In genomic region chr12:43937947-43938346, GRCh38 we compare ENCODE assay signal across 11 cellular contexts.
DNase-seq lines count a peak whose midpoint lies in the region; ATAC-seq and TF ChIP-seq lines count a peak whose summit lies in the region.
"Had no signal": no experiment of that assay in that cellular context is flagged by ENCODE, and none has a peak within 500 bp of the region (broad histone marks: within the 10 kb centered on the region; RNA-seq: fewer than 3 reads in every experiment).

No MANE protein-coding gene starts in this region.

- H3K9ac ChIP-seq in H9 (ENCODE audit: extremely low read depth, insufficient read length, low read length), result no peak overlapping the region

- H3K9me3 Mint-ChIP-seq in H9, result no peaks in the 10 kb centered on the region
- H3K9me3 Mint-ChIP-seq in natural killer cell, result no peaks in the 10 kb centered on the region

- no peaks in the 10 kb centered on the region for H3K23me2 ChIP-seq in H9 (ENCODE audit: insufficient read length, low read depth, low read length, poor library complexity, severe bottlenecking)

- H3K18ac ChIP-seq in H9 (ENCODE audit: insufficient read length, low read depth, low read length), result no peak overlapping the region

- H4K20me1 ChIP-seq in H9 (ENCODE audit: control insufficient read depth, insufficient read depth, insufficient read length), result no peaks in the 10 kb centered on the region

- no peak overlapping the region for H2BK5ac ChIP-seq in H9 (ENCODE audit: insufficient read length, low read length)

- H2BK15ac ChIP-seq in H9 (ENCODE audit: low read depth, low read length), result no peak overlapping the region

- H2AFZ ChIP-seq in H9 (ENCODE audit: low read length), result no peak overlapping the region

- no peak overlapping the region for H3K4me3 Mint-ChIP-seq in H9
- H3K4me3 Mint-ChIP-seq in natural killer cell, result no peak overlapping the region
- H3K4me3 Mint-ChIP-seq: activated naive CD8-positive, alpha-beta T cell treated with anti-CD3 and anti-CD28 coated beads, Interleukin-2, amount 10 ng/mL, durations not matched to agents 7 days and 5 days; T-helper 17 cell had no signal

- H3K79me1 ChIP-seq in H9 (ENCODE audit: insufficient read depth, low read depth, low read length, poor library complexity, severe bottlenecking), result no peaks in the 10 kb centered on the region

- no peaks in the 10 kb centered on the region for H3K79me2 ChIP-seq in H9 (ENCODE audit: insufficient read depth, low read length)

- no peak overlapping the region for H3K14ac ChIP-seq in H9 (ENCODE audit: insufficient read depth, low read length)

- H3K4me1 ChIP-seq in H9 (ENCODE audit: insufficient read depth, low read length), result no peaks in the 10 kb centered on the region

- no peak overlapping the region for H4K91ac ChIP-seq in H9 (ENCODE audit: insufficient read length, low read depth, low read length)

- H3K4ac ChIP-seq in H9 (ENCODE audit: low read depth, low read length), result no peak overlapping the region

- no peak overlapping the region for H3K23ac ChIP-seq in H9 (ENCODE audit: insufficient read length, low read depth, low read length)

- no peak overlapping the region for H3K27ac Mint-ChIP-seq in H9
- no peak overlapping the region for H3K27ac Mint-ChIP-seq in natural killer cell
- H3K27ac Mint-ChIP-seq: activated naive CD8-positive, alpha-beta T cell treated with anti-CD3 and anti-CD28 coated beads, Interleukin-2, amount 10 ng/mL, durations not matched to agents 7 days and 5 days; T-helper 17 cell had no signal

- H3K27me3 Mint-ChIP-seq in H9 (ENCODE audit: low read depth), result no peaks in the 10 kb centered on the region
- H3K27me3 Mint-ChIP-seq in natural killer cell (ENCODE audit: low read depth in 2 of 2), result no peaks in the 10 kb centered on the region
- H3K27me3 Mint-ChIP-seq: activated naive CD8-positive, alpha-beta T cell treated with anti-CD3 and anti-CD28 coated beads, Interleukin-2, amount 10 ng/mL, durations not matched to agents 7 days and 5 days; T-helper 17 cell had no signal

- H3K9me3 ChIP-seq in H9 (ENCODE audit: control insufficient read depth, low read depth, low read length), result no peaks in the 10 kb centered on the region
- H3K9me3 ChIP-seq: thoracic aorta had no signal

- no peak overlapping the region for H4K5ac ChIP-seq in H9 (ENCODE audit: insufficient read length, low read depth, low read length)

- no peak overlapping the region for H2BK120ac ChIP-seq in H9 (ENCODE audit: low read depth, low read length, poor library complexity, severe bottlenecking)

- intact Hi-C loops in natural killer cell (cut with micrococcal nuclease), result no loop called here

- no peak overlapping the region for H2AK5ac ChIP-seq in H9 (ENCODE audit: insufficient read length, low read length)

- no peaks in the 10 kb centered on the region for H3K27me3 ChIP-seq in H9 (ENCODE audit: insufficient read depth, low read length)

- no peak overlapping the region for H2BK12ac ChIP-seq in H9 (ENCODE audit: insufficient read length, low read depth, low read length)

- TF ChIP-seq CTCF in H9 (conservative IDR thresholded peaks at IDR 0.05), result peak; percentile 60
- TF ChIP-seq CTCF in natural killer cell (IDR thresholded peaks at IDR 0.05), result no peak

- DNase-seq in GM03348 (ENCODE audit: low spot score) (peak; percentile 11), H9 (peak; percentile 35), RPMI8226 (peak; percentile 15), hepatic stellate cell (ENCODE audit: low spot score) (peak; percentile 4), middle frontal gyrus (ENCODE audit: extremely low spot score, low spot score) (no peak), natural killer cell (no peak), midbrain (lab: John Stamatoyannopoulos, UW) (no peak), NCI-H446 (lab: John Stamatoyannopoulos, UW) (no peak)
- DNase-seq: activated naive CD8-positive, alpha-beta T cell treated with anti-CD3 and anti-CD28 coated beads, Interleukin-2, amount 10 ng/mL, durations not matched to agents 7 days and 5 days; T-helper 17 cell had no signal

- no peak for ATAC-seq in natural killer cell
- ATAC-seq: T-helper 17 cell had no signal

- H3K4me2 ChIP-seq in H9 (ENCODE audit: insufficient read depth, insufficient read length, low read length), result no peak overlapping the region

- H3K4me1 Mint-ChIP-seq in H9 (peaks cover 9% of the 10 kb centered on the region in 2 experiments), natural killer cell (no peaks in the 10 kb centered on the region)
- H3K4me1 Mint-ChIP-seq: activated naive CD8-positive, alpha-beta T cell treated with anti-CD3 and anti-CD28 coated beads, Interleukin-2, amount 10 ng/mL, durations not matched to agents 7 days and 5 days; T-helper 17 cell had no signal

- H3T11ph ChIP-seq in H9 (ENCODE audit: low read length), result no peak overlapping the region

- H4K8ac ChIP-seq in H9 (replicated peaks; ENCODE audit: insufficient read length, low read depth, low read length), result no peak overlapping the region

- no peaks in the 10 kb centered on the region for H3K36me3 Mint-ChIP-seq in H9 (ENCODE audit: insufficient read depth in 1 of 3, low read depth in 3 of 3)
- no peaks in the 10 kb centered on the region for H3K36me3 Mint-ChIP-seq in natural killer cell
- H3K36me3 Mint-ChIP-seq: activated naive CD8-positive, alpha-beta T cell treated with anti-CD3 and anti-CD28 coated beads, Interleukin-2, amount 10 ng/mL, durations not matched to agents 7 days and 5 days had no signal

- H3K27ac ChIP-seq in H9 (ENCODE audit: insufficient read length, low read depth, low read length), result no peak overlapping the region
- H3K27ac ChIP-seq: thoracic aorta had no signal

- H3K56ac ChIP-seq in H9 (ENCODE audit: insufficient read length, low read depth, low read length), result no peak overlapping the region

- no peak overlapping the region for H2BK20ac ChIP-seq in H9 (ENCODE audit: low read depth, low read length, poor library complexity, severe bottlenecking)

- no CpG with 5 or more reads among the region's 2 CpGs for WGBS in H9 (ENCODE audit: extremely low coverage, insufficient read length, low lambda C conversion rate)

Comparison
In these comparisons a context has a peak if more than half of its experiments do, and no peak if none do; other contexts are left out.
1. DNase-seq: peak in GM03348 (single experiment), H9 (single experiment), RPMI8226 (single experiment) and hepatic stellate cell (single experiment); none in middle frontal gyrus (single experiment), natural killer cell (single experiment), midbrain (single experiment) and NCI-H446 (0 of 2).